ENCODE assay signal across 14 cellular contexts in genomic region chr18:7174359-7175107, GRCh38. TPM values are rescaled to one million over a fixed set of nuclear protein-coding genes. Genes with fewer than 3 reads are reported as not detected.
DNase-seq lines count a peak whose midpoint lies in the region; ATAC-seq and TF ChIP-seq lines count a peak whose summit lies in the region.
"Had no signal": no experiment of that assay in that cellular context is flagged by ENCODE, and none has a peak within 500 bp of the region (broad histone marks: within the 10 kb centered on the region; RNA-seq: fewer than 3 reads in every experiment).

No MANE protein-coding gene starts in this region.

- peak; percentile 6 for TF ChIP-seq CTCF in epithelial cell of esophagus (IDR thresholded peaks at IDR 0.05; ENCODE audit: insufficient read depth, low read depth, low read length, missing control alignments)
- TF ChIP-seq CTCF in neural crest cell (conservative IDR thresholded peaks at IDR 0.05), result peak; percentile 38
- TF ChIP-seq CTCF in osteocyte (IDR thresholded peaks at IDR 0.05), result no peak

- H3K36me3 Mint-ChIP-seq in neural crest cell (ENCODE audit: low read depth) (no peaks in the 10 kb centered on the region), osteocyte (ENCODE audit: unreplicated experiment) (no peaks in the 10 kb centered on the region)
- H3K36me3 Mint-ChIP-seq: stimulated activated naive B cell treated with anti-CD40 and anti-IgM and Interleukin-4, amounts not matched to agents 10 μg/mL and 1 μg/mL and 100 μg/mL, for 72 hours had no signal

- H3K27me3 Mint-ChIP-seq in neural crest cell (ENCODE audit: low read depth) (no peaks in the 10 kb centered on the region), osteocyte (ENCODE audit: unreplicated experiment) (no peaks in the 10 kb centered on the region)
- H3K27me3 Mint-ChIP-seq: stimulated activated naive B cell treated with anti-CD40 and anti-IgM and Interleukin-4, amounts not matched to agents 10 μg/mL and 1 μg/mL and 100 μg/mL, for 72 hours had no signal

- H3K4me3 Mint-ChIP-seq in neural crest cell, result no peak overlapping the region
- no peak overlapping the region for H3K4me3 Mint-ChIP-seq in osteocyte (ENCODE audit: unreplicated experiment)
- H3K4me3 Mint-ChIP-seq: stimulated activated naive B cell treated with anti-CD40 and anti-IgM and Interleukin-4, amounts not matched to agents 10 μg/mL and 1 μg/mL and 100 μg/mL, for 72 hours had no signal

- no peak for ATAC-seq in activated CD4-positive, CD25-positive, alpha-beta regulatory T cell treated with anti-CD3 and anti-CD28 coated beads, Interleukin-2, amount 50 U/mL, for 24 hours
- ATAC-seq in GM19395 (IDR thresholded peaks at IDR 0.05; ENCODE audit: unreplicated experiment), result no peak
- ATAC-seq: GM12878 had no signal

- H3K4me1 Mint-ChIP-seq in neural crest cell, result peaks cover 4% of the 10 kb centered on the region
- no peaks in the 10 kb centered on the region for H3K4me1 Mint-ChIP-seq in osteocyte (ENCODE audit: unreplicated experiment)
- H3K4me1 Mint-ChIP-seq: stimulated activated naive B cell treated with anti-CD40 and anti-IgM and Interleukin-4, amounts not matched to agents 10 μg/mL and 1 μg/mL and 100 μg/mL, for 72 hours had no signal

- H3K27ac Mint-ChIP-seq in neural crest cell (ENCODE audit: unreplicated experiment) (no peak overlapping the region), osteocyte (ENCODE audit: unreplicated experiment) (no peak overlapping the region)
- H3K27ac Mint-ChIP-seq: stimulated activated naive B cell treated with anti-CD40 and anti-IgM and Interleukin-4, amounts not matched to agents 10 μg/mL and 1 μg/mL and 100 μg/mL, for 72 hours had no signal

- DNase-seq in Ammon's horn (ENCODE audit: low spot score), result peak; percentile 47
- peak; percentile 22 for DNase-seq in NCI-H2171 (lab: John Stamatoyannopoulos, UW)
- peak; percentile 17 for DNase-seq in epithelial cell of esophagus (ENCODE audit: low read depth)
- no peak for DNase-seq in neural crest cell (ENCODE audit: low read depth, low spot score)
- no peak for DNase-seq in NCI-H1930 (lab: John Stamatoyannopoulos, UW)
- DNase-seq in osteocyte (ENCODE audit: extremely low spot score, unreplicated experiment), result no peak
- DNase-seq: NCI-H446; stimulated activated naive B cell treated with anti-CD40 and anti-IgM and Interleukin-4, amounts not matched to agents 10 μg/mL and 1 μg/mL and 100 μg/mL, for 72 hours had no signal

- H3K9me3 Mint-ChIP-seq in neural crest cell (no peaks in the 10 kb centered on the region), osteocyte (ENCODE audit: unreplicated experiment) (no peaks in the 10 kb centered on the region)
- H3K9me3 Mint-ChIP-seq: stimulated activated naive B cell treated with anti-CD40 and anti-IgM and Interleukin-4, amounts not matched to agents 10 μg/mL and 1 μg/mL and 100 μg/mL, for 72 hours had no signal

- no peak overlapping the region for H3K4me3 ChIP-seq in epithelial cell of esophagus (ENCODE audit: low read length)
- H3K4me3 ChIP-seq: BLaER1 treated with 17β-estradiol and CSF1 and Interleukin-3, amounts not matched to agents 10 nM and 100 nM; GM12878 had no signal

RNA-seq across cellular contexts. Expression of gene LRRC30, which starts 56.4 kb away (rescaled TPM):
- total RNA-seq in neural crest cell (not detected in 2 replicates), osteocyte (not detected in 2 replicates)
- total RNA-seq: GM12878; lung microvascular endothelial cell; T-helper 2 cell treated with Interferon-gamma antibody and Interleukin-4, amounts not matched to agents 100 ng/mL and 5 ng/mL, for 36 hours had no signal

RNA-seq across cellular contexts. Expression of gene LAMA1, which starts 56.9 kb away (rescaled TPM):
- total RNA-seq in neural crest cell, result 96.1 and 102 TPM in 2 replicates
- 0.30 and 0.34 TPM in 2 replicates for total RNA-seq in osteocyte
- total RNA-seq: T-helper 2 cell treated with Interferon-gamma antibody and Interleukin-4, amounts not matched to agents 100 ng/mL and 5 ng/mL, for 36 hours had no signal

Comparison
In these comparisons a context has a peak if more than half of its experiments do, and no peak if none do; other contexts are left out.
1. DNase-seq: peak in Ammon's horn (single experiment), NCI-H2171 (single experiment) and epithelial cell of esophagus (single experiment); none in neural crest cell (single experiment), NCI-H1930 (0 of 2) and osteocyte (single experiment).
2. RNA of gene LAMA1, which starts 56.9 kb away (total RNA-seq): 96.1 to 102 TPM in neural crest cell; 0.30 to 0.34 TPM in osteocyte; every median in the first group is over 10 times any median in the second.